ENCODE assay signal across 14 cellular contexts in genomic region chr1:56444960-56445646, GRCh38.
DNase-seq lines count a peak whose midpoint lies in the region; ATAC-seq and TF ChIP-seq lines count a peak whose summit lies in the region.
"Had no signal": no experiment of that assay in that cellular context is flagged by ENCODE, and none has a peak within 500 bp of the region (broad histone marks: within the 10 kb centered on the region; RNA-seq: fewer than 3 reads in every experiment).

No MANE protein-coding gene starts in this region.

- TF ChIP-seq CTCF in left ventricle myocardium inferior (IDR thresholded peaks at IDR 0.05; ENCODE audit: borderline replicate concordance) (no peak), heart left ventricle (IDR thresholded peaks at IDR 0.05) (no peak), right lobe of liver (IDR thresholded peaks at IDR 0.05) (no peak), neutrophil (IDR thresholded peaks at IDR 0.05) (no peak), spleen (IDR thresholded peaks at IDR 0.05 in 8 of 11, conservative IDR thresholded peaks at IDR 0.05 in 3 of 11) (no peak)

- DNase-seq in left ventricle myocardium inferior (no peak), heart left ventricle (no peak), right lobe of liver (peak in 2 of 3 donors; percentile 79 to 87), putamen (ENCODE audit: low spot score) (no peak), spleen (no peak)
- DNase-seq: 8988T; AML-193; Calu3; CD4-positive, alpha-beta T cell; DMS 273 treated with DMSO at 0.1 percent for 48 hours had no signal

- H3K9me3 ChIP-seq in left ventricle myocardium inferior (replicated peaks) (no peaks in the 10 kb centered on the region), heart left ventricle (no peaks in the 10 kb centered on the region), right lobe of liver (no peaks in the 10 kb centered on the region), neutrophil (no peaks in the 10 kb centered on the region), spleen (no peaks in the 10 kb centered on the region)
- H3K9me3 ChIP-seq: BLaER1 had no signal

- WGBS in heart left ventricle, 4 donors = 66 to 89% (median 80%) methylated on average over 7 of the region's 7 CpGs
- WGBS in right lobe of liver (ENCODE audit: insufficient coverage, low coverage, low lambda C conversion rate, missing lambda C conversion rate) = 22% methylated on average over 7 of the region's 7 CpGs
- 57 to 77% (median 65%) methylated on average over 7 of the region's 7 CpGs for WGBS in spleen, 5 donors

- H3K27me3 ChIP-seq in left ventricle myocardium inferior (ENCODE audit: low read depth) (no peaks in the 10 kb centered on the region), heart left ventricle (no peaks in the 10 kb centered on the region), right lobe of liver (no peaks in the 10 kb centered on the region), neutrophil (no peaks in the 10 kb centered on the region), spleen (replicated peaks in 1 of 7) (no peaks in the 10 kb centered on the region)
- H3K27me3 ChIP-seq: BLaER1 had no signal

- H3K27ac ChIP-seq in left ventricle myocardium inferior (replicated peaks) (peak overlapping the region; percentile 83), heart left ventricle (no peak overlapping the region), right lobe of liver (peak overlapping the region; percentile 75 to 94 (median 80)), neutrophil (peak overlapping the region; percentile 56), spleen (peak overlapping the region in 1 of 8 donors; percentile 43)
- H3K27ac ChIP-seq: BLaER1 had no signal

- H3K36me3 ChIP-seq in left ventricle myocardium inferior (no peaks in the 10 kb centered on the region), heart left ventricle (no peaks in the 10 kb centered on the region), right lobe of liver (no peaks in the 10 kb centered on the region), neutrophil (no peaks in the 10 kb centered on the region), spleen (no peaks in the 10 kb centered on the region)
- H3K36me3 ChIP-seq: BLaER1 had no signal

- H3K4me1 ChIP-seq in left ventricle myocardium inferior (peaks cover 50% of the 10 kb centered on the region), heart left ventricle (peaks cover 3 to 42% (median 27%) of the 10 kb centered on the region in 12 donors), right lobe of liver (peaks cover 0 to 56% (median 25%) of the 10 kb centered on the region in 4 donors), neutrophil (ENCODE audit: control insufficient read depth in 1 of 2, insufficient read depth in 1 of 2, low read depth in 1 of 2, low read length in 1 of 2) (peaks cover 45 to 57% of the 10 kb centered on the region in 2 experiments), spleen (peaks cover 0 to 32% (median 7%) of the 10 kb centered on the region in 6 donors)
- H3K4me1 ChIP-seq: BLaER1 had no signal

- H3K4me3 ChIP-seq in left ventricle myocardium inferior (no peak overlapping the region), heart left ventricle (no peak overlapping the region), right lobe of liver (no peak overlapping the region), neutrophil (ENCODE audit: low read depth in 1 of 2, low read length in 1 of 2) (no peak overlapping the region), spleen (no peak overlapping the region)
- H3K4me3 ChIP-seq: BLaER1 had no signal

- no peak for TF ChIP-seq POLR2A in heart left ventricle (IDR thresholded peaks at IDR 0.05)
- no peak for TF ChIP-seq POLR2A in right lobe of liver (IDR thresholded peaks at IDR 0.05)
- no peak for TF ChIP-seq POLR2A in spleen (IDR thresholded peaks at IDR 0.05)

- ATAC-seq in heart left ventricle (no peak), right lobe of liver (peak; percentile 44 to 66 (median 62)), GM18519 (IDR thresholded peaks at IDR 0.05; ENCODE audit: low FRiP score, unreplicated experiment) (no peak)
- ATAC-seq: HCT116 had no signal

- intact Hi-C loops in left ventricle myocardium inferior (cut with micrococcal nuclease) (no loop called here), heart left ventricle (cut with DNase I) (loop anchor here in 3 of 10 donors (10.0 kb wide), 1 partner anchor 130 kb away; the partner anchor contains the start of gene PLPP3 (in 3 of the 3)), right lobe of liver (cut with DNase I) (no loop called here), spleen (cut with DNase I; ENCODE audit: low total_unique reads) (no loop called here)

Comparison
In these comparisons a context has a peak if more than half of its experiments do, and no peak if none do; other contexts are left out.
1. H3K27ac ChIP-seq: peak in left ventricle myocardium inferior (single experiment), right lobe of liver (3 of 3) and neutrophil (single experiment); none in heart left ventricle (0 of 12).
2. DNase-seq: peak in right lobe of liver (2 of 3); none in left ventricle myocardium inferior (single experiment), heart left ventricle (0 of 5), putamen (single experiment) and spleen (single experiment).
3. ATAC-seq: peak in right lobe of liver (4 of 4); none in heart left ventricle (0 of 4) and GM18519 (single experiment).